1 cellular context compared by ENCODE assay signal in the genomic region with DNA sequence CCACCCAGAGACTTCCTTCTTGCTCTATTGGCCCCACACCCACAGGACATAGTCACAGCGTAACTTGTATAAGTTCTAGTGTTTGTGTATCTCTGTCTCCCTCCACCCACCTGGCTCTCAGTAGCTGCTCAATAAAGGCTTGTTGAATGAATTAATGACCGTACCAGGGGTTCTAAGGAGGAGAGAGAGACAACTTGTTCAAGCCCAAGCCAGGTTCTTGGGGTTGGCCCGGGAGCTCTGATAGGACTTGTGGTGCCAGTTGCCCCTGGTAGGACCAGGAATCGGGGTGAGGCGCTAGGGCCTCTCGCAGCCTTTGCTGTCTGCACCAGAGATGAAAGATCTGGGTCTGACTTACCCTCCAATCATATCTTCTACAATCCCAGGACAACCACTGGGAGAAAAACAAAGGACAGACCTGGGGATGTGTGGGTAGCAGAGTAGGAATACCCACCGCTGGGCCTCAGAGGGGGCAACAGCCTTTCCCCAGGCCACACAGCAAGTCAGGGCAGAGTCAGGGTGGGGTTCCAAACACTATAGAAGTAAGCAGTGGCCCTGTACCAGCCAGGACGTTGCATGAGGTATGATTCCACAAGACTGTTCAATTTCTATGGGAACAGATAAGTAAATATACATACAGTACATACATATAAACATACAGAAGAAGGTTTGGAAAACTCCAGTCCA.
A peak's percentile ranks its signal among the peaks of the same experiment; 100 is the strongest.
TF ChIP-seq lines count a peak whose summit lies in the region.

No MANE protein-coding gene starts in this region.

TF ChIP-seq in HepG2, 621 proteins besides CTCF, POLR2A, EP300 and RAD21:
- TF ChIP-seq ZNF768 (CRISPR knock-in tag; IDR thresholded peaks at IDR 0.05): peak; percentile 95
- TF ChIP-seq ZMYM3 (CRISPR knock-in tag; IDR thresholded peaks at IDR 0.05): peak; percentile 78
- TF ChIP-seq ZNF3 (CRISPR knock-in tag; IDR thresholded peaks at IDR 0.05): peak; percentile 100
- TF ChIP-seq GABPA (IDR thresholded peaks at IDR 0.05; ENCODE audit: low read depth, low read length): no peak
- no peak for TF ChIP-seq GABPA (CRISPR knock-in tag; IDR thresholded peaks at IDR 0.05; ENCODE audit: low read depth)
- no peak for TF ChIP-seq REXO4 (CRISPR knock-in tag; IDR thresholded peaks at IDR 0.05; ENCODE audit: borderline replicate concordance)
- TF ChIP-seq ERF (CRISPR knock-in tag; IDR thresholded peaks at IDR 0.05): no peak
- TF ChIP-seq ZZZ3 (CRISPR knock-in tag; IDR thresholded peaks at IDR 0.05; ENCODE audit: borderline replicate concordance): no peak
- no peak for TF ChIP-seq FOXA1 (IDR thresholded peaks at IDR 0.05)
- no peak for TF ChIP-seq FOXA1 (CRISPR knock-in tag; IDR thresholded peaks at IDR 0.05)
- TF ChIP-seq KDM1A (CRISPR knock-in tag; IDR thresholded peaks at IDR 0.05): 0 out of 2 replicates have a peak, but pooled peaks have one; percentile 20
- TF ChIP-seq RCOR2 (CRISPR knock-in tag; IDR thresholded peaks at IDR 0.05): 0 out of 2 replicates have a peak, but pooled peaks have one; percentile 10
- no peak for TF ChIP-seq NR3C1 (CRISPR knock-in tag; IDR thresholded peaks at IDR 0.05)
